ENCODE assay signal across 13 cellular contexts in genomic region chr11:117217141-117217609, GRCh38. TPM values are rescaled to one million over a fixed set of nuclear protein-coding genes. Genes with fewer than 3 reads are reported as not detected.
DNase-seq lines count a peak whose midpoint lies in the region; ATAC-seq and TF ChIP-seq lines count a peak whose summit lies in the region.
"Had no signal": no experiment of that assay in that cellular context is flagged by ENCODE, and none has a peak within 500 bp of the region (broad histone marks: within the 10 kb centered on the region; RNA-seq: fewer than 3 reads in every experiment).

No MANE protein-coding gene starts in this region.

- H2AFZ ChIP-seq in fibroblast of lung (ENCODE audit: low read length) (no peak overlapping the region), trophoblast cell (ENCODE audit: insufficient read depth, low read length, poor library complexity) (no peak overlapping the region)
- H2AFZ ChIP-seq: GM23338 had no signal

- H2BK5ac ChIP-seq in trophoblast cell (ENCODE audit: low read depth, low read length, poor library complexity) = no peak overlapping the region

- H3K14ac ChIP-seq in trophoblast cell (ENCODE audit: low read length) = no peak overlapping the region

- H3K27me3 ChIP-seq in fibroblast of lung (ENCODE audit: control insufficient read depth, insufficient read depth, low read length) (no peaks in the 10 kb centered on the region), trophoblast cell (ENCODE audit: insufficient read depth, low read length) (no peaks in the 10 kb centered on the region), WERI-Rb-1 (ENCODE audit: insufficient read depth, low read depth, severe bottlenecking) (no peaks in the 10 kb centered on the region)
- H3K27me3 ChIP-seq: SJCRH30 had no signal

- H3K36me3 ChIP-seq in fibroblast of lung (ENCODE audit: control insufficient read depth, insufficient read depth, low read length) (peaks cover 5% of the 10 kb centered on the region), trophoblast cell (ENCODE audit: control insufficient read depth in 1 of 2, insufficient read depth in 2 of 2, low read length in 2 of 2) (peaks cover 38 to 54% of the 10 kb centered on the region in 2 experiments), WERI-Rb-1 (peaks cover 62% of the 10 kb centered on the region)
- H3K36me3 ChIP-seq: SJCRH30 had no signal

- TF ChIP-seq CTCF in AG10803 (conservative IDR thresholded peaks at IDR 0.05; ENCODE audit: low read length) = no peak
- TF ChIP-seq CTCF in fibroblast of lung (conservative IDR thresholded peaks at IDR 0.05 in 1 of 2, IDR thresholded peaks at IDR 0.05 in 1 of 2; ENCODE audit: low read depth in 1 of 2, low read length in 2 of 2) = no peak
- TF ChIP-seq CTCF in GM13976 (IDR thresholded peaks at IDR 0.05; ENCODE audit: borderline replicate concordance, control extremely low read depth, extremely low read depth, insufficient read depth, missing control alignments) = no peak
- no peak for TF ChIP-seq CTCF in WERI-Rb-1 (IDR thresholded peaks at IDR 0.05; ENCODE audit: low read depth, low read length)

- no peak overlapping the region for H3K18ac ChIP-seq in trophoblast cell (ENCODE audit: low read length)

- H2BK120ac ChIP-seq in trophoblast cell (ENCODE audit: insufficient read depth, low read length, poor library complexity) = no peak overlapping the region

- H3K4me2 ChIP-seq in fibroblast of lung (ENCODE audit: extremely low read depth, insufficient read depth, low read length) (peak overlapping the region; percentile 33), trophoblast cell (ENCODE audit: low read length) (no peak overlapping the region)
- H3K4me2 ChIP-seq: GM23338 had no signal

- no peak overlapping the region for H4K91ac ChIP-seq in trophoblast cell (ENCODE audit: low read depth, low read length)

- DNase-seq in AG10803 (ENCODE audit: low read depth) (peak; percentile 54), M059J (ENCODE audit: low read depth) (peak; percentile 46), fibroblast of lung (ENCODE audit: low read depth in 2 of 2) (peak; percentile 70 to 95), trophoblast cell (peak; percentile 91 to 95), GM13976 (ENCODE audit: low spot score) (no peak), WERI-Rb-1 (no peak), C1 segment of cervical spinal cord (lab: John Stamatoyannopoulos, UW) (no peak)
- DNase-seq: activated CD4-positive, alpha-beta T cell treated with anti-CD3 and anti-CD28 coated beads, Interleukin-2, amount 50 U/mL, for 48 hours; DMS79 treated with DMSO at 0.1 percent for 48 hours; NCI-H510A; SJCRH30 had no signal

- H4K8ac ChIP-seq in trophoblast cell (ENCODE audit: low read depth, low read length) = no peak overlapping the region

- H3K9me3 ChIP-seq in fibroblast of lung (ENCODE audit: control insufficient read depth, insufficient read depth, low read depth, low read length) (no peaks in the 10 kb centered on the region), trophoblast cell (ENCODE audit: insufficient read depth, low read depth, low read length) (no peaks in the 10 kb centered on the region), WERI-Rb-1 (ENCODE audit: severe bottlenecking) (no peaks in the 10 kb centered on the region)
- H3K9me3 ChIP-seq: SJCRH30 had no signal

- H3K9ac ChIP-seq in fibroblast of lung (ENCODE audit: insufficient read depth, low read length) (no peak overlapping the region), trophoblast cell (ENCODE audit: low read length) (no peak overlapping the region)

- WGBS in trophoblast cell (ENCODE audit: extremely low coverage, insufficient coverage, insufficient read length) = no CpG with 5 or more reads among the region's 5 CpGs

- H3K4me1 ChIP-seq in fibroblast of lung (ENCODE audit: control insufficient read depth, extremely low read depth, insufficient read depth, low read length) (peaks cover 38% of the 10 kb centered on the region), trophoblast cell (ENCODE audit: control insufficient read depth in 1 of 2, insufficient read depth in 2 of 2, low read length in 2 of 2) (peaks cover 0 to 5% of the 10 kb centered on the region in 2 experiments)

- no peak overlapping the region for H3K23ac ChIP-seq in trophoblast cell (ENCODE audit: low read length)

- no peaks in the 10 kb centered on the region for H4K20me1 ChIP-seq in fibroblast of lung (ENCODE audit: control insufficient read depth, extremely low read depth, insufficient read depth, low read length)

- no peak for ATAC-seq in GM21367 (IDR thresholded peaks at IDR 0.05; ENCODE audit: unreplicated experiment)
- ATAC-seq: GM23338 had no signal

- no peaks in the 10 kb centered on the region for H3K79me1 ChIP-seq in trophoblast cell (ENCODE audit: low read length)

- H3K4me3 ChIP-seq in AG10803 (ENCODE audit: low read length) (no peak overlapping the region), fibroblast of lung (replicated peaks in 1 of 4; ENCODE audit: control extremely low read depth in 1 of 4, insufficient read depth in 1 of 4, low read depth in 3 of 4, low read length in 4 of 4) (no peak overlapping the region), trophoblast cell (ENCODE audit: low read depth, low read length) (no peak overlapping the region), WERI-Rb-1 (ENCODE audit: low read depth, low read length) (no peak overlapping the region)
- H3K4me3 ChIP-seq: GM23338, SJCRH30 had no signal

- in situ Hi-C loops in GM13976 (cut with MboI; ENCODE audit: low sequenced_read_pairs, unreplicated experiment) = no loop called here

- no peak overlapping the region for H3K4ac ChIP-seq in trophoblast cell (ENCODE audit: low read depth, low read length)

- no peak overlapping the region for H2BK12ac ChIP-seq in trophoblast cell (ENCODE audit: low read length)

- no peak overlapping the region for H4K12ac ChIP-seq in trophoblast cell (ENCODE audit: low read depth, low read length)

- H3K79me2 ChIP-seq in fibroblast of lung (ENCODE audit: control insufficient read depth, insufficient read depth, low read length) (no peaks in the 10 kb centered on the region), trophoblast cell (ENCODE audit: control insufficient read depth, insufficient read depth, low read length, poor library complexity) (peaks cover 2% of the 10 kb centered on the region)

- H2AK5ac ChIP-seq in trophoblast cell (ENCODE audit: low read length) = no peak overlapping the region

- H3K27ac ChIP-seq in fibroblast of lung (ENCODE audit: insufficient read depth, low read length) = peak overlapping the region; percentile 85
- no peak overlapping the region for H3K27ac ChIP-seq in trophoblast cell (ENCODE audit: low read depth, low read length)
- no peak overlapping the region for H3K27ac ChIP-seq in WERI-Rb-1
- H3K27ac ChIP-seq: SJCRH30 had no signal

RNA-seq across cellular contexts. Expression of gene PCSK7, which starts 14.7 kb away (rescaled TPM):
- 32.0 and 33.6 TPM in 2 replicates for total RNA-seq in M059J (2014; rRNA removed; shearing (Covaris generic))
- 26.5 and 38.3 TPM in 2 replicates for total RNA-seq in fibroblast of lung
- 26.8 and 28.2 TPM in 2 replicates for polyA plus RNA-seq in fibroblast of lung
- 33.6 and 41.3 TPM in 2 replicates for polyA plus RNA-seq in fibroblast of lung (2012)
- polyA minus RNA-seq in fibroblast of lung (ENCODE audit: low replicate concordance) = 70.5 and 77.2 TPM in 2 replicates
- polyA plus RNA-seq in trophoblast cell (2013) = 23.8 TPM in 2 replicates

RNA-seq across cellular contexts. Expression of gene RNF214, which starts 15.3 kb away (rescaled TPM):
- total RNA-seq in M059J (2014; rRNA removed; shearing (Covaris generic)) = 7.8 and 7.9 TPM in 2 replicates
- total RNA-seq in fibroblast of lung = 11.3 and 13.4 TPM in 2 replicates
- polyA plus RNA-seq in fibroblast of lung = 12.1 and 12.9 TPM in 2 replicates
- 10.2 and 10.3 TPM in 2 replicates for polyA plus RNA-seq in fibroblast of lung (2012)
- 56.7 and 83.1 TPM in 2 replicates for polyA minus RNA-seq in fibroblast of lung (ENCODE audit: low replicate concordance)
- polyA plus RNA-seq in trophoblast cell (2013) = 16.0 and 17.7 TPM in 2 replicates

RNA-seq across cellular contexts. Expression of gene TAGLN, which starts 18.0 kb away (rescaled TPM):
- 335 and 409 TPM in 2 replicates for total RNA-seq in M059J (2014; rRNA removed; shearing (Covaris generic))
- total RNA-seq in fibroblast of lung = 608 and 824 TPM in 2 replicates
- polyA plus RNA-seq in fibroblast of lung = 1,148 and 4,435 TPM in 2 replicates
- 941 and 3,722 TPM in 2 replicates for polyA plus RNA-seq in fibroblast of lung (2012)
- 269 and 1,364 TPM in 2 replicates for polyA minus RNA-seq in fibroblast of lung (ENCODE audit: low replicate concordance)
- polyA plus RNA-seq in trophoblast cell (2013) = 876 and 888 TPM in 2 replicates

RNA-seq across cellular contexts. Expression of gene SIDT2, which starts 38.6 kb away (rescaled TPM):
- 13.6 and 20.1 TPM in 2 replicates for total RNA-seq in M059J (2014; rRNA removed; shearing (Covaris generic))
- total RNA-seq in fibroblast of lung = 10.3 and 23.5 TPM in 2 replicates
- 24.3 and 27.2 TPM in 2 replicates for polyA plus RNA-seq in fibroblast of lung
- 32.9 and 42.1 TPM in 2 replicates for polyA plus RNA-seq in fibroblast of lung (2012)
- 219 and 284 TPM in 2 replicates for polyA minus RNA-seq in fibroblast of lung (ENCODE audit: low replicate concordance)
- 23.4 and 25.7 TPM in 2 replicates for polyA plus RNA-seq in trophoblast cell (2013)

Comparison
In these comparisons a context has a peak if more than half of its experiments do, and no peak if none do; other contexts are left out.
1. DNase-seq: peak in AG10803 (single experiment), M059J (single experiment), fibroblast of lung (2 of 2) and trophoblast cell (2 of 2); none in GM13976 (single experiment), WERI-Rb-1 (single experiment) and C1 segment of cervical spinal cord (0 of 14).